In genomic region chr17:13981881-13982280, GRCh38 we compare ENCODE assay signal across 20 cellular contexts.
DNase-seq lines count a peak whose midpoint lies in the region; FAIRE-seq and TF ChIP-seq lines count a peak whose summit lies in the region.
"Had no signal": no experiment of that assay in that cellular context is flagged by ENCODE, and none has a peak within 500 bp of the region (broad histone marks: within the 10 kb centered on the region; RNA-seq: fewer than 3 reads in every experiment).

No MANE protein-coding gene starts in this region.

- H3K27ac ChIP-seq in SJCRH30 (no peak overlapping the region), mesenchymal stem cell (ENCODE audit: low read length, poor library complexity, severe bottlenecking) (no peak overlapping the region)
- H3K27ac ChIP-seq: 22Rv1, A549, BLaER1, GM23248 had no signal

- no peak overlapping the region for H2BK15ac ChIP-seq in mesenchymal stem cell (ENCODE audit: low read depth, poor library complexity, severe bottlenecking)

- no peak overlapping the region for H3K4ac ChIP-seq in mesenchymal stem cell (ENCODE audit: low read depth in 1 of 2, low read length in 2 of 2)

- H4K8ac ChIP-seq in mesenchymal stem cell (ENCODE audit: low read length), result no peak overlapping the region

- H2BK5ac ChIP-seq in mesenchymal stem cell (ENCODE audit: low read depth, low read length, poor library complexity, severe bottlenecking), result no peak overlapping the region

- H3K4me2 ChIP-seq in mesenchymal stem cell (ENCODE audit: low read length, poor library complexity, severe bottlenecking), result no peak overlapping the region
- H3K4me2 ChIP-seq: A549, BLaER1 had no signal

- TF ChIP-seq CTCF in choroid plexus epithelial cell (conservative IDR thresholded peaks at IDR 0.05; ENCODE audit: low read depth, low read length), result no peak

- no peak overlapping the region for H3K9ac ChIP-seq in mesenchymal stem cell (ENCODE audit: low read length)
- H3K9ac ChIP-seq: BLaER1, GM23248 had no signal

- H2AFZ ChIP-seq in mesenchymal stem cell (ENCODE audit: low read depth, low read length), result no peak overlapping the region
- H2AFZ ChIP-seq: GM23248 had no signal

- H3K4me3 ChIP-seq in SJCRH30 (no peak overlapping the region), choroid plexus epithelial cell (ENCODE audit: low read depth, low read length) (no peak overlapping the region), mesenchymal stem cell (ENCODE audit: insufficient read depth in 1 of 2, low read depth in 1 of 2, low read length in 2 of 2) (no peak overlapping the region)
- H3K4me3 ChIP-seq: A549, BLaER1, GM12878, GM23248 had no signal

- 60% methylated on average over 3 of the region's 3 CpGs for WGBS in mesenchymal stem cell

- H3K79me1 ChIP-seq in mesenchymal stem cell (replicated peaks; ENCODE audit: low read length, poor library complexity, severe bottlenecking), result no peaks in the 10 kb centered on the region

- no peaks in the 10 kb centered on the region for H3K27me3 ChIP-seq in SJCRH30
- no peaks in the 10 kb centered on the region for H3K27me3 ChIP-seq in mesenchymal stem cell (ENCODE audit: control insufficient read depth in 1 of 2, insufficient read depth in 1 of 2, low read length in 2 of 2)
- H3K27me3 ChIP-seq: BLaER1 had no signal

- no peak overlapping the region for H3K23ac ChIP-seq in mesenchymal stem cell (ENCODE audit: low read length in 2 of 2)

- no peak overlapping the region for H2BK120ac ChIP-seq in mesenchymal stem cell (ENCODE audit: low read depth, low read length)

- FAIRE-seq in H54 (lab: Jason Lieb, UNC), result no peak
- FAIRE-seq: A549, GM12878, GM19239, HTR-8/SVneo had no signal

- peak; percentile 38 for DNase-seq in NCI-H82 (lab: John Stamatoyannopoulos, UW)
- DNase-seq in NCI-H82 treated with DMSO at 0.1 percent for 48 hours (lab: John Stamatoyannopoulos, UW; ENCODE audit: unreplicated experiment), result no peak
- peak; percentile 75 to 78 for DNase-seq in SJCRH30
- peak; percentile 51 for DNase-seq in choroid plexus epithelial cell (ENCODE audit: low read depth)
- peak; percentile 49 for DNase-seq in mesenchymal stem cell
- DNase-seq in inferior parietal cortex (ENCODE audit: extremely low spot score), result no peak
- no peak for DNase-seq in NK-92 treated with Interleukin-12 subunit alpha and Interleukin-12 subunit beta, amount 100 ng/mL, for 24 hours (lab: John Stamatoyannopoulos, UW)
- DNase-seq in H54 (ENCODE audit: insufficient read length, low spot score), result no peak
- DNase-seq: CD4-positive, alpha-beta memory T cell; DMS79 treated with DMSO at 0.1 percent for 48 hours; EL; GM23248; HCEC 1CT; IMR-90 had no signal

- H3K36me3 ChIP-seq in SJCRH30 (no peaks in the 10 kb centered on the region), mesenchymal stem cell (ENCODE audit: control insufficient read depth in 1 of 2, insufficient read depth in 2 of 2, low read depth in 1 of 2, low read length in 2 of 2) (no peaks in the 10 kb centered on the region)

- H4K91ac ChIP-seq in mesenchymal stem cell (ENCODE audit: low read length), result no peak overlapping the region

- H3K18ac ChIP-seq in mesenchymal stem cell (ENCODE audit: low read depth in 1 of 2, low read length in 2 of 2), result no peak overlapping the region

- H3K4me1 ChIP-seq in SJCRH30 (peaks cover 9% of the 10 kb centered on the region; the same call in 1 of the 2 replicates), mesenchymal stem cell (ENCODE audit: control insufficient read depth, insufficient read depth, low read depth, low read length) (no peaks in the 10 kb centered on the region)
- H3K4me1 ChIP-seq: A549, BLaER1 had no signal

- no peak overlapping the region for H3K14ac ChIP-seq in mesenchymal stem cell (ENCODE audit: low read length in 2 of 2)

- H2AK5ac ChIP-seq in mesenchymal stem cell (ENCODE audit: low read length, severe bottlenecking), result no peak overlapping the region

- no peak overlapping the region for H2BK12ac ChIP-seq in mesenchymal stem cell (ENCODE audit: low read length in 2 of 2)

- no peak for TF ChIP-seq POLR2A in H54 (IDR thresholded peaks at IDR 0.05; ENCODE audit: low read depth, low read length)

- H3K9me3 ChIP-seq in SJCRH30 (replicated peaks) (no peaks in the 10 kb centered on the region; the same call in 1 of the 2 replicates), mesenchymal stem cell (ENCODE audit: control insufficient read depth, low read length) (no peaks in the 10 kb centered on the region)
- H3K9me3 ChIP-seq: A549 had no signal

Comparison
In these comparisons a context has a peak if more than half of its experiments do, and no peak if none do; other contexts are left out.
1. DNase-seq: peak in NCI-H82 (single experiment), SJCRH30 (2 of 2), choroid plexus epithelial cell (single experiment) and mesenchymal stem cell (single experiment); none in NCI-H82 treated with DMSO at 0.1 percent for 48 hours (single experiment), inferior parietal cortex (single experiment), NK-92 treated with Interleukin-12 subunit alpha and Interleukin-12 subunit beta, amount 100 ng/mL, for 24 hours (single experiment) and H54 (single experiment).